ENCODE assay signal across 19 cellular contexts in genomic region chr12:131672941-131673330, GRCh38.
"Had no signal": no experiment of that assay in that cellular context is flagged by ENCODE, and none has a peak within 500 bp of the region (broad histone marks: within the 10 kb centered on the region; RNA-seq: fewer than 3 reads in every experiment).

No MANE protein-coding gene starts in this region.

- H3K4me1 Mint-ChIP-seq: activated B cell treated with CpG ODN at 0.5 μM for 24 hours; activated CD4-positive, alpha-beta T cell treated with anti-CD3 and anti-CD28 coated beads for 36 hours; activated naive CD4-positive, alpha-beta T cell treated with anti-CD3 and anti-CD28 coated beads, Interleukin-2, amount 10 ng/mL, durations not matched to agents 7 days and 5 days; mesothelial cell of epicardium; naive thymus-derived CD8-positive, alpha-beta T cell; stimulated activated effector memory CD8-positive, alpha-beta T cell treated with anti-CD3 and anti-CD28 coated beads, Interleukin-12 subunit alpha, Interleukin-12 subunit beta, amount 100 ng/mL, for 72 hours; stimulated activated naive CD8-positive, alpha-beta T cell treated with anti-CD3 and anti-CD28 coated beads, Interleukin-15, amount 100 ng/mL, for 72 hours had no signal

- DNase-seq: activated B cell treated with CpG ODN at 0.5 μM for 24 hours; activated CD4-positive, alpha-beta T cell treated with anti-CD3 and anti-CD28 coated beads for 36 hours; activated CD4-positive, alpha-beta T cell treated with anti-CD3 and anti-CD28 coated beads, Interleukin-2, amount 50 U/mL, for 4 hours; activated naive CD4-positive, alpha-beta T cell treated with anti-CD3 and anti-CD28 coated beads, Interleukin-2, amount 10 ng/mL, durations not matched to agents 7 days and 5 days; activated T-cell treated with anti-CD3 and anti-CD28 coated beads, Interleukin-2, amount 50 U/mL, for 48 hours; cerebellar nuclear complex; heart right ventricle; left lung; right cardiac atrium; stimulated activated CD4-positive, alpha-beta T cell treated with anti-CD3 and anti-CD28 coated beads, Interleukin-1b, Interleukin-23, amount 100 ng/mL, for 48 hours; stimulated activated naive CD8-positive, alpha-beta T cell treated with anti-CD3 and anti-CD28 coated beads, Interleukin-15, amount 100 ng/mL, for 72 hours; uterus had no signal

- H3K9me3 Mint-ChIP-seq: activated B cell treated with CpG ODN at 0.5 μM for 24 hours; stimulated activated effector memory CD8-positive, alpha-beta T cell treated with anti-CD3 and anti-CD28 coated beads, Interleukin-12 subunit alpha, Interleukin-12 subunit beta, amount 100 ng/mL, for 72 hours had no signal

- H3K4me1 ChIP-seq: parathyroid adenoma, tibial nerve, uterus had no signal

- H3K27ac ChIP-seq: left lung, parathyroid adenoma, tibial nerve, uterus had no signal

- H3K4me3 Mint-ChIP-seq: activated B cell treated with CpG ODN at 0.5 μM for 24 hours; activated CD4-positive, alpha-beta T cell treated with anti-CD3 and anti-CD28 coated beads for 36 hours; activated naive CD4-positive, alpha-beta T cell treated with anti-CD3 and anti-CD28 coated beads, Interleukin-2, amount 10 ng/mL, durations not matched to agents 7 days and 5 days; mesothelial cell of epicardium; naive thymus-derived CD8-positive, alpha-beta T cell; stimulated activated effector memory CD8-positive, alpha-beta T cell treated with anti-CD3 and anti-CD28 coated beads, Interleukin-12 subunit alpha, Interleukin-12 subunit beta, amount 100 ng/mL, for 72 hours; stimulated activated naive CD8-positive, alpha-beta T cell treated with anti-CD3 and anti-CD28 coated beads, Interleukin-15, amount 100 ng/mL, for 72 hours; T-helper 1 cell treated with Interleukin-12 subunit alpha and Interleukin-12 subunit beta and Interleukin-4 antibody, amounts not matched to agents 30 μg/mL and 1 μg/mL, for 36 hours had no signal

- H3K36me3 Mint-ChIP-seq: activated naive CD4-positive, alpha-beta T cell treated with anti-CD3 and anti-CD28 coated beads, Interleukin-2, amount 10 ng/mL, durations not matched to agents 7 days and 5 days; mesothelial cell of epicardium; stimulated activated effector memory CD8-positive, alpha-beta T cell treated with anti-CD3 and anti-CD28 coated beads, Interleukin-12 subunit alpha, Interleukin-12 subunit beta, amount 100 ng/mL, for 72 hours had no signal

- H3K4me3 ChIP-seq: coronary artery, heart right ventricle, left lung, tibial nerve, uterus had no signal

- H3K36me3 ChIP-seq: heart right ventricle, left lung, tibial nerve, uterus had no signal

- H3K9ac ChIP-seq: parathyroid adenoma had no signal

- H3K27me3 ChIP-seq: tibial nerve, uterus had no signal

- H3K27ac Mint-ChIP-seq: activated B cell treated with CpG ODN at 0.5 μM for 24 hours; activated CD4-positive, alpha-beta T cell treated with anti-CD3 and anti-CD28 coated beads for 36 hours; activated naive CD4-positive, alpha-beta T cell treated with anti-CD3 and anti-CD28 coated beads, Interleukin-2, amount 10 ng/mL, durations not matched to agents 7 days and 5 days; mesothelial cell of epicardium; stimulated activated effector memory CD8-positive, alpha-beta T cell treated with anti-CD3 and anti-CD28 coated beads, Interleukin-12 subunit alpha, Interleukin-12 subunit beta, amount 100 ng/mL, for 72 hours; T-helper 1 cell treated with Interleukin-12 subunit alpha and Interleukin-12 subunit beta and Interleukin-4 antibody, amounts not matched to agents 30 μg/mL and 1 μg/mL, for 36 hours had no signal

- H2AFZ ChIP-seq: parathyroid adenoma had no signal
